Comparison of ENCODE assay signal across 22 cellular contexts in genomic region chr11:18701614-18702216, GRCh38. TPM values are rescaled to one million over a fixed set of nuclear protein-coding genes. Genes with fewer than 3 reads are reported as not detected.
"Had no signal": no experiment of that assay in that cellular context is flagged by ENCODE, and none has a peak within 500 bp of the region (broad histone marks: within the 10 kb centered on the region; RNA-seq: fewer than 3 reads in every experiment).

No MANE protein-coding gene starts in this region.

- H3K4me3 Mint-ChIP-seq: stimulated activated naive B cell treated with anti-CD40 and anti-IgM and Interleukin-4, amounts not matched to agents 10 μg/mL and 1 μg/mL and 100 μg/mL, for 72 hours had no signal

- H3K27ac Mint-ChIP-seq: stimulated activated naive B cell treated with anti-CD40 and anti-IgM and Interleukin-4, amounts not matched to agents 10 μg/mL and 1 μg/mL and 100 μg/mL, for 72 hours had no signal

- H3K9me3 Mint-ChIP-seq: naive thymus-derived CD8-positive, alpha-beta T cell; stimulated activated naive B cell treated with anti-CD40 and anti-IgM and Interleukin-4, amounts not matched to agents 10 μg/mL and 1 μg/mL and 100 μg/mL, for 72 hours had no signal

- DNase-seq: dermis blood vessel endothelial cell; esophagus squamous epithelium; foreskin fibroblast; glutamatergic neuron; islet precursor cell; left lung; mucosa of descending colon; naive thymus-derived CD8-positive, alpha-beta T cell; stimulated activated CD4-positive, alpha-beta T cell treated with anti-CD3 and anti-CD28 coated beads, Interleukin-2, amount 100 ng/mL, for 24 hours; stimulated activated CD4-positive, alpha-beta T cell treated with anti-CD3 and anti-CD28 coated beads, Interleukin-4, amount 100 ng/mL, for 4 hours; stimulated activated naive B cell treated with anti-CD40 and anti-IgM and Interleukin-4, amounts not matched to agents 10 μg/mL and 1 μg/mL and 100 μg/mL, for 72 hours; stomach; substantia nigra; transverse colon had no signal

- H3K27me3 Mint-ChIP-seq: naive thymus-derived CD8-positive, alpha-beta T cell had no signal

- H3K36me3 ChIP-seq: left lung, neutrophil, thoracic aorta, transverse colon had no signal

- H3K36me3 Mint-ChIP-seq: naive thymus-derived CD8-positive, alpha-beta T cell had no signal

- H3K4me3 ChIP-seq: esophagus squamous epithelium, gastroesophageal sphincter, left lung, lung, mucosa of descending colon, skin epidermis, stomach, thoracic aorta, transverse colon had no signal

- H3K27ac ChIP-seq: esophagus squamous epithelium, gastroesophageal sphincter, left lung, neutrophil, skin epidermis, stomach, thoracic aorta, transverse colon had no signal

- ATAC-seq: gastroesophageal sphincter; left lung; mucosa of descending colon; naive thymus-derived CD8-positive, alpha-beta T cell; sciatic nerve; stimulated activated naive B cell treated with anti-CD40 and anti-IgM and Interleukin-4, amounts not matched to agents 10 μg/mL and 1 μg/mL and 100 μg/mL, for 72 hours had no signal

- H3K9me3 ChIP-seq: esophagus squamous epithelium, gastroesophageal sphincter, left lung, mucosa of descending colon, neutrophil, stomach, thoracic aorta, transverse colon had no signal

- H3K27me3 ChIP-seq: gastroesophageal sphincter, transverse colon had no signal

RNA-seq across cellular contexts. Expression of gene IGSF22, which starts 24.3 kb away (rescaled TPM):
- total RNA-seq: dermis blood vessel endothelial cell, osteoblast, pulmonary artery endothelial cell had no signal
